In the genomic region with DNA sequence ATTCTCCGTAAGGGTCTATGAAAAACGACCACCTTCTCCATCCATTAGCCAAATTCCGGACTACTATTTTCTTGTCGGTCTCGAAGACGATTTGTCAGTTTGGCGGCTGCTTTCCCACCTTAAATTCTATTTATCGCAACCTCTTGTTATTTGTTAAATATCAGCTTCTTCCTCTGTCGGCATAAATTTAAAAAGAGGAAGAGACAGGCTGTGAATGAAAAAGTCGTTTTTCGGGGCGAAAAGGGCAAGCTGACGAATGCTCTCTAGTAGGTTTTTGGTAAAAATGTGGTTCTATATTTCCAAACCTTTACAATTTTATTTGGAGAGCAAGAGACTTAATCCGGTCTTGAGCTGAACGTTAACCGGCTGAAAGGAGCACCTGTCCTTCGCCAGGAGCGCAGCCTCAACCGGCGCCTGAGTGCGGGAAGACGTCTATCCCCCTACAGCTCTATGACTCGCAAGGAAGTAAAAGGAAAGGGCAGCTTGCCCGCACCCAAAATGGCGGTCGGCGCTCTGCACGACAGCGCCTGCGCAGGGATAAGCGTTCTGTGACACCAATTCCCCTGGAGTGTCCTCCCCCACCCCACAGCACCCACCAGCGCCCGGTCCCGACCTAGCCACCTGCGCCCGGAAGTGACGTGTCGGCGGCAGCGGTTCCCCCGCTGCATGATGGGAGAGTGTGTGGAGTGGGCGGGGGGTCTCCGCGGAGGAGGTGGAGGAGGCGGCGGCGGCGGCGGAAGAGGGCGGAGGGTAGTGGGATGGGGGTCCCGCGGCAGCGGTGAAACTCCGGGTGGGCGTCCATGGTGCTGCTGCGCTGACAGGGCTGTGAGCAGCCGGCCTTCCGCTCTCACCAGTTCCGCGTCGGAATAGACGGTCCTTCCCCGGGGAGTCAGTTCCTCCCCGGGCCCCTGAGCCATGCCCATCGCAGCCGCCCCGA, we compare ENCODE assay signal across 1 cellular context.
TF ChIP-seq lines count a peak whose summit lies in the region.

A gene with protein sequence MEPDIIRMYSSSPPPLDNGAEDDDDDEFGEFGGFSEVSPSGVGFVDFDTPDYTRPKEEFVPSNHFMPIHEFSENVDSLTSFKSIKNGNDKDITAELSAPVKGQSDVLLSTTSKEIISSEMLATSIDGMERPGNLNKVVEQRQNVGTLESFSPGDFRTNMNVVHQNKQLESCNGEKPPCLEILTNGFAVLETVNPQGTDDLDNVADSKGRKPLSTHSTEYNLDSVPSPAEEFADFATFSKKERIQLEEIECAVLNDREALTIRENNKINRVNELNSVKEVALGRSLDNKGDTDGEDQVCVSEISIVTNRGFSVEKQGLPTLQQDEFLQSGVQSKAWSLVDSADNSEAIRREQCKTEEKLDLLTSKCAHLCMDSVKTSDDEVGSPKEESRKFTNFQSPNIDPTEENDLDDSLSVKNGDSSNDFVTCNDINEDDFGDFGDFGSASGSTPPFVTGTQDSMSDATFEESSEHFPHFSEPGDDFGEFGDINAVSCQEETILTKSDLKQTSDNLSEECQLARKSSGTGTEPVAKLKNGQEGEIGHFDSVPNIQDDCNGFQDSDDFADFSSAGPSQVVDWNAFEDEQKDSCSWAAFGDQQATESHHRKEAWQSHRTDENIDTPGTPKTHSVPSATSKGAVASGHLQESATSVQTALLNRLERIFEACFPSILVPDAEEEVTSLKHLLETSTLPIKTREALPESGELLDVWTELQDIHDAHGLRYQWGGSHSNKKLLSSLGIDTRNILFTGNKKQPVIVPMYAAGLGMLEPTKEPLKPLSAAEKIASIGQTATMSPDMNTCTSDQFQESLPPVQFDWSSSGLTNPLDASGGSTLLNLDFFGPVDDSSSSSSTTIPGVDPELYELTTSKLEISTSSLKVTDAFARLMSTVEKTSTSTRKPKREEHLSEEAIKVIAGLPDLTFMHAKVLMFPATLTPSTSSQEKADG (plus strand): TSS at position 662 of the 937 bp plus-strand sequence. CDS start 27,147 bp downstream, outside the sequence.

TF ChIP-seq in GM12878, 131 proteins besides CTCF, POLR2A, EP300 and RAD21 (continued from another document and continues in another):
- TF ChIP-seq, protein P1, sequence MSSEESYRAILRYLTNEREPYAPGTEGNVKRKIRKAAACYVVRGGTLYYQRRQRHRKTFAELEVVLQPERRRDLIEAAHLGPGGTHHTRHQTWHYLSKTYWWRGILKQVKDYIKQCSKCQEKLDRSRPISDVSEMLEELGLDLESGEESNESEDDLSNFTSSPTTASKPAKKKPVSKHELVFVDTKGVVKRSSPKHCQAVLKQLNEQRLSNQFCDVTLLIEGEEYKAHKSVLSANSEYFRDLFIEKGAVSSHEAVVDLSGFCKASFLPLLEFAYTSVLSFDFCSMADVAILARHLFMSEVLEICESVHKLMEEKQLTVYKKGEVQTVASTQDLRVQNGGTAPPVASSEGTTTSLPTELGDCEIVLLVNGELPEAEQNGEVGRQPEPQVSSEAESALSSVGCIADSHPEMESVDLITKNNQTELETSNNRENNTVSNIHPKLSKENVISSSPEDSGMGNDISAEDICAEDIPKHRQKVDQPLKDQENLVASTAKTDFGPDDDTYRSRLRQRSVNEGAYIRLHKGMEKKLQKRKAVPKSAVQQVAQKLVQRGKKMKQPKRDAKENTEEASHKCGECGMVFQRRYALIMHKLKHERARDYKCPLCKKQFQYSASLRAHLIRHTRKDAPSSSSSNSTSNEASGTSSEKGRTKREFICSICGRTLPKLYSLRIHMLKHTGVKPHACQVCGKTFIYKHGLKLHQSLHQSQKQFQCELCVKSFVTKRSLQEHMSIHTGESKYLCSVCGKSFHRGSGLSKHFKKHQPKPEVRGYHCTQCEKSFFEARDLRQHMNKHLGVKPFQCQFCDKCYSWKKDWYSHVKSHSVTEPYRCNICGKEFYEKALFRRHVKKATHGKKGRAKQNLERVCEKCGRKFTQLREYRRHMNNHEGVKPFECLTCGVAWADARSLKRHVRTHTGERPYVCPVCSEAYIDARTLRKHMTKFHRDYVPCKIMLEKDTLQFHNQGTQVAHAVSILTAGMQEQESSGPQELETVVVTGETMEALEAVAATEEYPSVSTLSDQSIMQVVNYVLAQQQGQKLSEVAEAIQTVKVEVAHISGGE (CRISPR knock-in tag; IDR thresholded peaks at IDR 0.05) = no peak; the same call in 1 of the 2 replicates
- TF ChIP-seq, protein P2, sequence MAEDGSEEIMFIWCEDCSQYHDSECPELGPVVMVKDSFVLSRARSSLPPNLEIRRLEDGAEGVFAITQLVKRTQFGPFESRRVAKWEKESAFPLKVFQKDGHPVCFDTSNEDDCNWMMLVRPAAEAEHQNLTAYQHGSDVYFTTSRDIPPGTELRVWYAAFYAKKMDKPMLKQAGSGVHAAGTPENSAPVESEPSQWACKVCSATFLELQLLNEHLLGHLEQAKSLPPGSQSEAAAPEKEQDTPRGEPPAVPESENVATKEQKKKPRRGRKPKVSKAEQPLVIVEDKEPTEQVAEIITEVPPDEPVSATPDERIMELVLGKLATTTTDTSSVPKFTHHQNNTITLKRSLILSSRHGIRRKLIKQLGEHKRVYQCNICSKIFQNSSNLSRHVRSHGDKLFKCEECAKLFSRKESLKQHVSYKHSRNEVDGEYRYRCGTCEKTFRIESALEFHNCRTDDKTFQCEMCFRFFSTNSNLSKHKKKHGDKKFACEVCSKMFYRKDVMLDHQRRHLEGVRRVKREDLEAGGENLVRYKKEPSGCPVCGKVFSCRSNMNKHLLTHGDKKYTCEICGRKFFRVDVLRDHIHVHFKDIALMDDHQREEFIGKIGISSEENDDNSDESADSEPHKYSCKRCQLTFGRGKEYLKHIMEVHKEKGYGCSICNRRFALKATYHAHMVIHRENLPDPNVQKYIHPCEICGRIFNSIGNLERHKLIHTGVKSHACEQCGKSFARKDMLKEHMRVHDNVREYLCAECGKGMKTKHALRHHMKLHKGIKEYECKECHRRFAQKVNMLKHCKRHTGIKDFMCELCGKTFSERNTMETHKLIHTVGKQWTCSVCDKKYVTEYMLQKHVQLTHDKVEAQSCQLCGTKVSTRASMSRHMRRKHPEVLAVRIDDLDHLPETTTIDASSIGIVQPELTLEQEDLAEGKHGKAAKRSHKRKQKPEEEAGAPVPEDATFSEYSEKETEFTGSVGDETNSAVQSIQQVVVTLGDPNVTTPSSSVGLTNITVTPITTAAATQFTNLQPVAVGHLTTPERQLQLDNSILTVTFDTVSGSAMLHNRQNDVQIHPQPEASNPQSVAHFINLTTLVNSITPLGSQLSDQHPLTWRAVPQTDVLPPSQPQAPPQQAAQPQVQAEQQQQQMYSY (CRISPR knock-in tag; IDR thresholded peaks at IDR 0.05) = no peak
- TF ChIP-seq ESRRA (IDR thresholded peaks at IDR 0.05; ENCODE audit: low read length) (no peak), MXI1 (IDR thresholded peaks at IDR 0.05; ENCODE audit: low read depth, low read length) (peak; percentile 45; the same call in 1 of the 2 replicates), SP1 (IDR thresholded peaks at IDR 0.05; ENCODE audit: low read depth, low read length) (no peak), CBX3 (IDR thresholded peaks at IDR 0.05; ENCODE audit: borderline replicate concordance, low read depth) (no peak), SMC3 (IDR thresholded peaks at IDR 0.05; ENCODE audit: borderline replicate concordance, low read length) (0 out of 2 replicates have a peak, but pooled peaks have one; percentile 10), SMARCA5 (IDR thresholded peaks at IDR 0.05) (no peak), TCF7 (IDR thresholded peaks at IDR 0.05; ENCODE audit: borderline replicate concordance) (no peak), ASH2L (IDR thresholded peaks at IDR 0.05; ENCODE audit: borderline replicate concordance, low read depth) (no peak), CREB1 (IDR thresholded peaks at IDR 0.05; ENCODE audit: low read depth) (peak; percentile 96), MEF2B (IDR thresholded peaks at IDR 0.05; ENCODE audit: partially characterized antibody, poor library complexity, severe bottlenecking) (peak; percentile 68), STAT3 (IDR thresholded peaks at IDR 0.05; ENCODE audit: low read depth, low read length) (no peak), HDAC2 (IDR thresholded peaks at IDR 0.05) (no peak), RUNX3 (IDR thresholded peaks at IDR 0.05; ENCODE audit: low read length) (peak; percentile 37), BCL11A (IDR thresholded peaks at IDR 0.05; ENCODE audit: low read depth, low read length) (no peak), YBX1 (IDR thresholded peaks at IDR 0.05) (no peak)
- TF ChIP-seq, protein P3, sequence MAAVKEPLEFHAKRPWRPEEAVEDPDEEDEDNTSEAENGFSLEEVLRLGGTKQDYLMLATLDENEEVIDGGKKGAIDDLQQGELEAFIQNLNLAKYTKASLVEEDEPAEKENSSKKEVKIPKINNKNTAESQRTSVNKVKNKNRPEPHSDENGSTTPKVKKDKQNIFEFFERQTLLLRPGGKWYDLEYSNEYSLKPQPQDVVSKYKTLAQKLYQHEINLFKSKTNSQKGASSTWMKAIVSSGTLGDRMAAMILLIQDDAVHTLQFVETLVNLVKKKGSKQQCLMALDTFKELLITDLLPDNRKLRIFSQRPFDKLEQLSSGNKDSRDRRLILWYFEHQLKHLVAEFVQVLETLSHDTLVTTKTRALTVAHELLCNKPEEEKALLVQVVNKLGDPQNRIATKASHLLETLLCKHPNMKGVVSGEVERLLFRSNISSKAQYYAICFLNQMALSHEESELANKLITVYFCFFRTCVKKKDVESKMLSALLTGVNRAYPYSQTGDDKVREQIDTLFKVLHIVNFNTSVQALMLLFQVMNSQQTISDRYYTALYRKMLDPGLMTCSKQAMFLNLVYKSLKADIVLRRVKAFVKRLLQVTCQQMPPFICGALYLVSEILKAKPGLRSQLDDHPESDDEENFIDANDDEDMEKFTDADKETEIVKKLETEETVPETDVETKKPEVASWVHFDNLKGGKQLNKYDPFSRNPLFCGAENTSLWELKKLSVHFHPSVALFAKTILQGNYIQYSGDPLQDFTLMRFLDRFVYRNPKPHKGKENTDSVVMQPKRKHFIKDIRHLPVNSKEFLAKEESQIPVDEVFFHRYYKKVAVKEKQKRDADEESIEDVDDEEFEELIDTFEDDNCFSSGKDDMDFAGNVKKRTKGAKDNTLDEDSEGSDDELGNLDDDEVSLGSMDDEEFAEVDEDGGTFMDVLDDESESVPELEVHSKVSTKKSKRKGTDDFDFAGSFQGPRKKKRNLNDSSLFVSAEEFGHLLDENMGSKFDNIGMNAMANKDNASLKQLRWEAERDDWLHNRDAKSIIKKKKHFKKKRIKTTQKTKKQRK (IDR thresholded peaks at IDR 0.05; ENCODE audit: low read depth, low read length) = no peak
- TF ChIP-seq, protein P4, sequence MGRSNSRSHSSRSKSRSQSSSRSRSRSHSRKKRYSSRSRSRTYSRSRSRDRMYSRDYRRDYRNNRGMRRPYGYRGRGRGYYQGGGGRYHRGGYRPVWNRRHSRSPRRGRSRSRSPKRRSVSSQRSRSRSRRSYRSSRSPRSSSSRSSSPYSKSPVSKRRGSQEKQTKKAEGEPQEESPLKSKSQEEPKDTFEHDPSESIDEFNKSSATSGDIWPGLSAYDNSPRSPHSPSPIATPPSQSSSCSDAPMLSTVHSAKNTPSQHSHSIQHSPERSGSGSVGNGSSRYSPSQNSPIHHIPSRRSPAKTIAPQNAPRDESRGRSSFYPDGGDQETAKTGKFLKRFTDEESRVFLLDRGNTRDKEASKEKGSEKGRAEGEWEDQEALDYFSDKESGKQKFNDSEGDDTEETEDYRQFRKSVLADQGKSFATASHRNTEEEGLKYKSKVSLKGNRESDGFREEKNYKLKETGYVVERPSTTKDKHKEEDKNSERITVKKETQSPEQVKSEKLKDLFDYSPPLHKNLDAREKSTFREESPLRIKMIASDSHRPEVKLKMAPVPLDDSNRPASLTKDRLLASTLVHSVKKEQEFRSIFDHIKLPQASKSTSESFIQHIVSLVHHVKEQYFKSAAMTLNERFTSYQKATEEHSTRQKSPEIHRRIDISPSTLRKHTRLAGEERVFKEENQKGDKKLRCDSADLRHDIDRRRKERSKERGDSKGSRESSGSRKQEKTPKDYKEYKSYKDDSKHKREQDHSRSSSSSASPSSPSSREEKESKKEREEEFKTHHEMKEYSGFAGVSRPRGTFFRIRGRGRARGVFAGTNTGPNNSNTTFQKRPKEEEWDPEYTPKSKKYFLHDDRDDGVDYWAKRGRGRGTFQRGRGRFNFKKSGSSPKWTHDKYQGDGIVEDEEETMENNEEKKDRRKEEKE (IDR thresholded peaks at IDR 0.05) = no peak
- TF ChIP-seq, protein P5, sequence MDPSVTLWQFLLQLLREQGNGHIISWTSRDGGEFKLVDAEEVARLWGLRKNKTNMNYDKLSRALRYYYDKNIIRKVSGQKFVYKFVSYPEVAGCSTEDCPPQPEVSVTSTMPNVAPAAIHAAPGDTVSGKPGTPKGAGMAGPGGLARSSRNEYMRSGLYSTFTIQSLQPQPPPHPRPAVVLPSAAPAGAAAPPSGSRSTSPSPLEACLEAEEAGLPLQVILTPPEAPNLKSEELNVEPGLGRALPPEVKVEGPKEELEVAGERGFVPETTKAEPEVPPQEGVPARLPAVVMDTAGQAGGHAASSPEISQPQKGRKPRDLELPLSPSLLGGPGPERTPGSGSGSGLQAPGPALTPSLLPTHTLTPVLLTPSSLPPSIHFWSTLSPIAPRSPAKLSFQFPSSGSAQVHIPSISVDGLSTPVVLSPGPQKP (IDR thresholded peaks at IDR 0.05; ENCODE audit: low read depth, low read length) = peak; percentile 93
- TF ChIP-seq, protein P6, sequence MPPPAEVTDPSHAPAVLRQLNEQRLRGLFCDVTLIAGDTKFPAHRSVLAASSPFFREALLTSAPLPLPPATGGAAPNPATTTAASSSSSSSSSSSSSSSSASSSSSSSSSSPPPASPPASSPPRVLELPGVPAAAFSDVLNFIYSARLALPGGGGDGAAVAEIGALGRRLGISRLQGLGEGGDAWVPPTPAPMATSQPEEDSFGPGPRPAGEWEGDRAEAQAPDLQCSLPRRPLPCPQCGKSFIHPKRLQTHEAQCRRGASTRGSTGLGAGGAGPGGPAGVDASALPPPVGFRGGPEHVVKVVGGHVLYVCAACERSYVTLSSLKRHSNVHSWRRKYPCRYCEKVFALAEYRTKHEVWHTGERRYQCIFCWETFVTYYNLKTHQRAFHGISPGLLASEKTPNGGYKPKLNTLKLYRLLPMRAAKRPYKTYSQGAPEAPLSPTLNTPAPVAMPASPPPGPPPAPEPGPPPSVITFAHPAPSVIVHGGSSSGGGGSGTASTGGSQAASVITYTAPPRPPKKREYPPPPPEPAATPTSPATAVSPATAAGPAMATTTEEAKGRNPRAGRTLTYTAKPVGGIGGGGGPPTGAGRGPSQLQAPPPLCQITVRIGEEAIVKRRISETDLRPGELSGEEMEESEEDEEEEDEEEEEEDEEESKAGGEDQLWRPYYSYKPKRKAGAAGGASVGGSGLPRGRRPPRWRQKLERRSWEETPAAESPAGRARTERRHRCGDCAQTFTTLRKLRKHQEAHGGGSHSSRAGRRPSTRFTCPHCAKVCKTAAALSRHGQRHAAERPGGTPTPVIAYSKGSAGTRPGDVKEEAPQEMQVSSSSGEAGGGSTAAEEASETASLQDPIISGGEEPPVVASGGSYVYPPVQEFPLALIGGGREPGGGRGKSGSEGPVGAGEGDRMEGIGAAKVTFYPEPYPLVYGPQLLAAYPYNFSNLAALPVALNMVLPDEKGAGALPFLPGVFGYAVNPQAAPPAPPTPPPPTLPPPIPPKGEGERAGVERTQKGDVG (CRISPR knock-in tag; IDR thresholded peaks at IDR 0.05) = no peak
